8 cellular contexts compared by ENCODE assay signal in the genomic region with DNA sequence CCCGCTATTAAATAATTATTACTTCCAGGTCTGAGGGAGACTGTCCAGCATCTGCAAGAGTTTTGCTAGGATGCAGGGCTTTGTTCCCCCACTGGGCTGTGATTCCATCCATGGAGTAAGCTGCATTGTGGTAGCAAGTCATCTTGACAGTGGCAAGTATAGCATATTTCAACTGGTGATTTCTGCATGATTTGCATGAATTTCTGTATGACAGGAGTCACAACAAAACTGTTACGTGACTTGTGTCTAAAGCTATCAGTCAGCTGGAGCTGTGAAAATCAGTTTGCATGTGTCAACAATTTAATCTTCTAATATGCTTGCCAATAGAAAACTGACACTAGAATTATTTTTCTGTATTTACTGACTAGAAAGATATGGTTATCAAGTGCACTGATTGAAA.
"Had no signal": no experiment of that assay in that cellular context is flagged by ENCODE, and none has a peak within 500 bp of the region (broad histone marks: within the 10 kb centered on the region; RNA-seq: fewer than 3 reads in every experiment).

No MANE protein-coding gene starts in this region.

- H3K27ac Mint-ChIP-seq: IgD-negative memory B cell had no signal

- H3K9ac ChIP-seq: KMS-11 had no signal

- H3K4me3 Mint-ChIP-seq: IgD-negative memory B cell had no signal

- ATAC-seq: HepG2, K562 had no signal

- H3K4me3 ChIP-seq: K562 had no signal

- H3K4me2 ChIP-seq: KMS-11 had no signal

- DNase-seq: IMR-90, KBM-7, KG1 had no signal

- H3K27ac ChIP-seq: HL-60, KMS-11 had no signal

- H3K9me3 Mint-ChIP-seq: IgD-negative memory B cell had no signal
